Comparison of ENCODE assay signal across 15 cellular contexts in the genomic region with DNA sequence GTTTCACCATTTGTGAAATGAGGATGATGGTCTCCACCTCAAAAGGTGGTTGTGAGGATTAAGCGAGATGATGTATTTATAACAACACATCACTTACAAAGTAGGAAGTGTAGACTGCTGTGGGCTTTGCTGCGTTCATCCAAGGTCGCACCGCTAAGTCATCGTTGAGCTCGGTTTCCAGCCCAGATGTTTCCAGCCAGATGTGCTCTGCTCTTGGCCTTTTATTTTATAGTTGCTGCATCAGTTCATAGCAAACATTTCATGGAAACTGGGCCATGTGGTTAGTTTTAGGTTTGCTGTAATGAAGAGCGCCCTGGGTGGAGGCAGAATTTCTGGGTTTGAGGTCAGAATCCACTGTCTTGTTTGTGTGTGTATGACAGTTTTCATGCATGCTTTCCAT.
DNase-seq lines count a peak whose midpoint lies in the region; TF ChIP-seq lines count a peak whose summit lies in the region.
"Had no signal": no experiment of that assay in that cellular context is flagged by ENCODE, and none has a peak within 500 bp of the region (broad histone marks: within the 10 kb centered on the region; RNA-seq: fewer than 3 reads in every experiment).

No MANE protein-coding gene starts in this region.

- no peak for TF ChIP-seq CTCF in coronary artery (IDR thresholded peaks at IDR 0.05)
- TF ChIP-seq CTCF in transverse colon (IDR thresholded peaks at IDR 0.05), result no peak

- H3K36me3 ChIP-seq in mesodermal cell (ENCODE audit: control insufficient read depth, insufficient read depth, low read length) (no peaks in the 10 kb centered on the region), transverse colon (no peaks in the 10 kb centered on the region)

- H3K9me3 ChIP-seq in mesodermal cell (ENCODE audit: control insufficient read depth, low read length) (no peaks in the 10 kb centered on the region), transverse colon (no peaks in the 10 kb centered on the region)

- TF ChIP-seq EP300 in transverse colon (IDR thresholded peaks at IDR 0.05; ENCODE audit: low read depth), result no peak

- no peak for TF ChIP-seq POLR2A in transverse colon (IDR thresholded peaks at IDR 0.05)

- intact Hi-C loops in transverse colon (cut with DNase I; ENCODE audit: low total_unique reads) (no loop called here), head of caudate nucleus (cut with DNase I) (no loop called here)

- DNase-seq in KBM-7, result peak; percentile 34
- DNase-seq in coronary artery (ENCODE audit: low spot score), result peak; percentile 4
- DNase-seq in transverse colon, result no peak
- no peak for DNase-seq in head of caudate nucleus
- DNase-seq in OCI-M2 (lab: John Stamatoyannopoulos, UW; ENCODE audit: unreplicated experiment), result no peak
- DNase-seq in UCSD-AML1 (lab: John Stamatoyannopoulos, UW; ENCODE audit: unreplicated experiment), result no peak
- no peak for DNase-seq in activated CD4-positive, CD25-positive, alpha-beta regulatory T cell treated with anti-CD3 and anti-CD28 coated beads, Interleukin-2, amount 50 U/mL, for 72 hours
- DNase-seq: activated CD4-positive, alpha-beta T cell treated with anti-CD3 and anti-CD28 coated beads for 36 hours; activated effector memory CD4-positive, alpha-beta T cell treated with anti-CD3 and anti-CD28 coated beads, Interleukin-2, amount 50 U/mL, for 16 hours; NCI-H2081 treated with DMSO at 0.1 percent for 48 hours; NCI-H524; retina; substantia nigra had no signal

- 79 to 91% methylated on average over 5 to 6 of the region's 7 CpGs for WGBS in mesodermal cell (ENCODE audit: insufficient coverage in 2 of 2), 2 experiments
- WGBS in transverse colon (ENCODE audit: low coverage in 1 of 2), 2 donors, result 59 to 60% methylated on average over 4 to 7 of the region's 7 CpGs

- peaks cover 42% of the 10 kb centered on the region for H3K4me1 ChIP-seq in mesodermal cell (ENCODE audit: control insufficient read depth, insufficient read depth, low read length, poor library complexity, severe bottlenecking)
- peaks cover 0 to 11% (median 0%) of the 10 kb centered on the region in 4 donors for H3K4me1 ChIP-seq in transverse colon

- no peaks in the 10 kb centered on the region for H3K27me3 ChIP-seq in transverse colon

- in situ Hi-C loops in KBM-7 (cut with MboI; ENCODE audit: low pct_unique_long_range_greater_than_20kb, low sequenced_read_pairs), result no loop called here
- in situ Hi-C loops in transverse colon (cut with MboI; ENCODE audit: low pct_ligation_motif_present in 1 of 4, low pct_unique_long_range_greater_than_20kb in 1 of 4, low sequenced_read_pairs in 3 of 4), result no loop called here

- peak overlapping the region; percentile 29 for H3K4me3 ChIP-seq in coronary artery
- no peak overlapping the region for H3K4me3 ChIP-seq in mesodermal cell (ENCODE audit: extremely low read depth, insufficient read depth, low read length, poor library complexity, severe bottlenecking)
- H3K4me3 ChIP-seq in transverse colon, result no peak overlapping the region

- peak overlapping the region in 1 of 2 donors; percentile 43 for H3K27ac ChIP-seq in coronary artery
- H3K27ac ChIP-seq in mesodermal cell (ENCODE audit: low read depth, low read length, severe bottlenecking), result peak overlapping the region; percentile 75
- peak overlapping the region; percentile 8 to 49 (median 38) for H3K27ac ChIP-seq in transverse colon
- H3K27ac ChIP-seq: C4-2B had no signal

Comparison
In these comparisons a context has a peak if more than half of its experiments do, and no peak if none do; other contexts are left out.
1. DNase-seq: peak in KBM-7 (single experiment) and coronary artery (single experiment); none in transverse colon (single experiment), head of caudate nucleus (0 of 42), OCI-M2 (single experiment), UCSD-AML1 (single experiment) and activated CD4-positive, CD25-positive, alpha-beta regulatory T cell treated with anti-CD3 and anti-CD28 coated beads, Interleukin-2, amount 50 U/mL, for 72 hours (single experiment).